Comparison of ENCODE assay signal across 19 cellular contexts in genomic region chr5:58073246-58073645, GRCh38.
"Had no signal": no experiment of that assay in that cellular context is flagged by ENCODE, and none has a peak within 500 bp of the region (broad histone marks: within the 10 kb centered on the region; RNA-seq: fewer than 3 reads in every experiment).

No MANE protein-coding gene starts in this region.

- DNase-seq: activated CD4-positive, alpha-beta memory T cell treated with anti-CD3 and anti-CD28 coated beads for 36 hours; activated CD4-positive, alpha-beta T cell treated with anti-CD3 and anti-CD28 coated beads for 48 hours; activated naive CD4-positive, alpha-beta T cell treated with Interleukin-2 at 50 U/mL for 16 hours; activated naive CD8-positive, alpha-beta T cell treated with anti-CD3 and anti-CD28 coated beads for 36 hours; activated T-cell treated with anti-CD3 and anti-CD28 coated beads, Interleukin-2, amount 50 U/mL, for 48 hours; cerebellar nuclear complex; foreskin keratinocyte; glutamatergic neuron; kidney; midbrain; natural killer cell; nucleus accumbens; stimulated activated CD4-positive, alpha-beta T cell treated with anti-CD3 and anti-CD28 coated beads, Interleukin-2, amount 100 ng/mL, for 48 hours; stimulated activated CD8-positive, alpha-beta memory T cell treated with anti-CD3 and anti-CD28 coated beads, Interleukin-4, amount 100 ng/mL, for 48 hours; stimulated activated naive B cell treated with anti-CD40 and anti-IgM and Interleukin-4, amounts not matched to agents 10 μg/mL and 1 μg/mL and 100 μg/mL, for 72 hours; testis; trophoblast cell had no signal

- H3K27ac ChIP-seq: coronary artery, foreskin keratinocyte, vagina had no signal

- H3K36me3 ChIP-seq: vagina had no signal

- H3K4me1 ChIP-seq: foreskin keratinocyte, testis had no signal

- H3K4me3 ChIP-seq: testis, vagina had no signal

- H3K9me3 ChIP-seq: testis, vagina had no signal

- H3K27me3 ChIP-seq: foreskin keratinocyte, testis, vagina had no signal
